Comparison of ENCODE assay signal across 8 cellular contexts in genomic region chr2:25251461-25252273, GRCh38.
A peak's percentile ranks its signal among the peaks of the same experiment; 100 is the strongest.
DNase-seq lines count a peak whose midpoint lies in the region; ATAC-seq and TF ChIP-seq lines count a peak whose summit lies in the region.

No MANE protein-coding gene starts in this region.

- H3K4me3 ChIP-seq in SJSA1 (peak overlapping the region; percentile 53), body of pancreas (peak overlapping the region; percentile 42 to 75), iPS-20b (ENCODE audit: low read length) (peak overlapping the region; percentile 96), skeletal muscle tissue (ENCODE audit: low read length in 3 of 3) (peak overlapping the region in 2 of 3 donors; percentile 52)

- H3K9ac ChIP-seq in iPS-20b (ENCODE audit: low read depth, low read length) (peak overlapping the region; percentile 96), skeletal muscle tissue (ENCODE audit: low read depth in 1 of 3, low read length in 3 of 3) (peak overlapping the region; percentile 50 to 57 (median 51))

- DNase-seq in EL (peak; percentile 37), SJSA1 (ENCODE audit: low read depth in 1 of 2, low spot score in 2 of 2) (peak in 1 of 2 experiments; percentile 38), body of pancreas (peak; percentile 47 to 61 (median 58))

- H3K9me3 ChIP-seq in SJSA1 (replicated peaks) (no peaks in the 10 kb centered on the region), body of pancreas (no peaks in the 10 kb centered on the region), iPS-20b (ENCODE audit: insufficient read depth, low read depth, low read length) (no peaks in the 10 kb centered on the region), skeletal muscle tissue (ENCODE audit: control insufficient read depth in 3 of 3, low read length in 3 of 3) (no peaks in the 10 kb centered on the region)

- 0 to 5% methylated on average over 4 to 44 of the region's 50 CpGs for WGBS in body of pancreas, 2 donors

- TF ChIP-seq POLR2A in body of pancreas (IDR thresholded peaks at IDR 0.05) = peak; percentile 24 to 44 (median 39)

- ATAC-seq in HG02870 (IDR thresholded peaks at IDR 0.05; ENCODE audit: unreplicated experiment) = peak; percentile 36
- peak; percentile 58 for ATAC-seq in body of pancreas
- no peak for ATAC-seq in HG03025 (IDR thresholded peaks at IDR 0.05; ENCODE audit: low FRiP score, unreplicated experiment)
- no peak for ATAC-seq in GM21717 (IDR thresholded peaks at IDR 0.05; ENCODE audit: unreplicated experiment)

- H3K27me3 ChIP-seq in SJSA1 (replicated peaks) (no peaks in the 10 kb centered on the region), body of pancreas (no peaks in the 10 kb centered on the region), iPS-20b (ENCODE audit: insufficient read depth, low read length) (no peaks in the 10 kb centered on the region), skeletal muscle tissue (ENCODE audit: control insufficient read depth in 3 of 3, insufficient read depth in 3 of 3, low read length in 3 of 3) (no peaks in the 10 kb centered on the region)

- TF ChIP-seq CTCF in body of pancreas (IDR thresholded peaks at IDR 0.05) = no peak

- intact Hi-C loops in body of pancreas (cut with DNase I) = no loop called here

- H3K27ac ChIP-seq in SJSA1 (no peak overlapping the region), body of pancreas (peak overlapping the region; percentile 66 to 90 (median 85)), iPS-20b (ENCODE audit: low read length) (peak overlapping the region; percentile 81), skeletal muscle tissue (ENCODE audit: low read depth, low read length) (no peak overlapping the region)

- H3K4me1 ChIP-seq in SJSA1 (replicated peaks) (peaks cover 7% of the 10 kb centered on the region), body of pancreas (peaks cover 14% of the 10 kb centered on the region), iPS-20b (ENCODE audit: insufficient read depth, low read length) (peaks cover 22% of the 10 kb centered on the region), skeletal muscle tissue (ENCODE audit: control insufficient read depth in 3 of 3, insufficient read depth in 3 of 3, low read length in 3 of 3) (peaks cover 6 to 14% (median 12%) of the 10 kb centered on the region in 3 donors)

- H3K36me3 ChIP-seq in SJSA1 (no peaks in the 10 kb centered on the region), body of pancreas (replicated peaks in 1 of 2; ENCODE audit: insufficient read depth in 1 of 2, low read depth in 2 of 2) (peaks cover 0 to 4% of the 10 kb centered on the region in 2 donors), iPS-20b (ENCODE audit: insufficient read depth, low read depth, low read length) (peaks cover 36% of the 10 kb centered on the region), skeletal muscle tissue (ENCODE audit: control insufficient read depth in 3 of 3, insufficient read depth in 3 of 3, low read length in 3 of 3) (peaks cover 25 to 38% (median 37%) of the 10 kb centered on the region in 3 donors)

Comparison
In these comparisons a context has a peak if more than half of its experiments do, and no peak if none do; other contexts are left out.
1. ATAC-seq: peak in HG02870 (single experiment) and body of pancreas (single experiment); none in HG03025 (single experiment) and GM21717 (single experiment).
2. H3K27ac ChIP-seq: peak in body of pancreas (4 of 4) and iPS-20b (single experiment); none in SJSA1 (single experiment) and skeletal muscle tissue (single experiment).
3. Peak in every context shown above with its lines, with median percentiles within 50 percentile points of each other: H3K4me3 ChIP-seq.